In genomic region chr17:40098846-40099626, GRCh38 we compare ENCODE assay signal across 8 cellular contexts. TPM values are rescaled to one million over a fixed set of nuclear protein-coding genes. Genes with fewer than 3 reads are reported as not detected.
DNase-seq lines count a peak whose midpoint lies in the region; ATAC-seq, FAIRE-seq and TF ChIP-seq lines count a peak whose summit lies in the region.

No MANE protein-coding gene starts in this region.

- H3K9me1 ChIP-seq in endothelial cell of umbilical vein (replicated peaks; ENCODE audit: control insufficient read depth, extremely low read depth, insufficient read depth, low read length) = no peaks in the 10 kb centered on the region

- CTCF ChIA-PET in Caco-2 (lab: Charles Lee) = interaction anchor here (0.6 to 2.0 kb wide), 17 partner anchors 9 to 118 kb away, joined by 3 to 52 read pairs (median 6); partner anchors contain the start of genes MED24 and PSMD3
- CTCF ChIA-PET in OCI-LY7 (lab: Charles Lee; ENCODE audit: unreplicated experiment) = interaction anchor here (0.8 kb wide), 1 partner anchor 23 kb away, joined by 3 read pairs; no protein-coding TSS in a partner anchor
- CTCF ChIA-PET in endothelial cell of umbilical vein (lab: Charles Lee) = interaction anchor here (0.9 to 5.0 kb wide), 13 partner anchors 13 to 78 kb away, joined by 3 to 138 read pairs (median 4); partner anchors contain the start of genes MED24 and THRA

- ATAC-seq in GM21515 (IDR thresholded peaks at IDR 0.05; ENCODE audit: unreplicated experiment) = peak; percentile 47

- TF ChIP-seq CTCF in Caco-2 (IDR thresholded peaks at IDR 0.05; ENCODE audit: insufficient read depth in 1 of 2, low read depth in 1 of 2, low read length in 1 of 2, severe bottlenecking in 1 of 2, unreplicated experiment in 1 of 2) (no peak), OCI-LY7 (conservative IDR thresholded peaks at IDR 0.05; ENCODE audit: low read length) (no peak), endothelial cell of umbilical vein (IDR thresholded peaks at IDR 0.05; ENCODE audit: extremely low read depth in 1 of 2, insufficient read depth in 1 of 2, low read depth in 1 of 2, low read length in 2 of 2) (no peak)

- peak overlapping the region; percentile 98 for H3K4me2 ChIP-seq in OCI-LY7 (ENCODE audit: low read length)
- H3K4me2 ChIP-seq in endothelial cell of umbilical vein (ENCODE audit: insufficient read depth, low read length) = peak overlapping the region; percentile 68

- H3K4me3 ChIP-seq in Caco-2 (ENCODE audit: low read depth, low read length) (peak overlapping the region; percentile 59), OCI-LY7 (ENCODE audit: low read depth, low read length, poor library complexity, severe bottlenecking) (peak overlapping the region; percentile 78), endothelial cell of umbilical vein (replicated peaks in 1 of 3; ENCODE audit: insufficient read depth in 1 of 3, low read depth in 1 of 3, low read length in 3 of 3) (peak overlapping the region; percentile 26 to 60 (median 48)), mononuclear cell (ENCODE audit: low read length) (peak overlapping the region; percentile 54)

- H2AFZ ChIP-seq in OCI-LY7 (ENCODE audit: low read length) = peak overlapping the region; percentile 34; the same call in 1 of the 2 replicates
- peak overlapping the region; percentile 19 for H2AFZ ChIP-seq in endothelial cell of umbilical vein (ENCODE audit: low read depth, low read length)

- peak; percentile 88 for FAIRE-seq in endothelial cell of umbilical vein (lab: Jason Lieb, UNC)

- dilution Hi-C loops in endothelial cell of umbilical vein (cut with MboI; ENCODE audit: extremely low pct_ligation_motif_present, low sequenced_read_pairs) = no loop called here

- no TSS peak for BruUV-seq in Caco-2 (replicated peaks; lab: Mats Ljungman, UMichigan)
- no TSS peak for BruUV-seq in OCI-LY7 (replicated peaks; lab: Mats Ljungman, UMichigan)
- BruUV-seq in endothelial cell of umbilical vein (replicated peaks; lab: Mats Ljungman, UMichigan) = no TSS peak

- H3K36me3 Mint-ChIP-seq in Caco-2 (ENCODE audit: insufficient read depth, unreplicated experiment) = peaks cover 43% of the 10 kb centered on the region

- H3K9me2 ChIP-seq in OCI-LY7 (ENCODE audit: insufficient read depth, low read length) = no peaks in the 10 kb centered on the region

- no peaks in the 10 kb centered on the region for H3K27me3 Mint-ChIP-seq in Caco-2 (ENCODE audit: insufficient read depth, unreplicated experiment)

- intact Hi-C loops in Caco-2 (cut with micrococcal nuclease; ENCODE audit: unreplicated experiment) (no loop called here), OCI-LY7 (cut with micrococcal nuclease; ENCODE audit: unreplicated experiment) (no loop called here), endothelial cell of umbilical vein (cut with micrococcal nuclease) (no loop called here)

- H3K9me3 ChIP-seq in Caco-2 (no peaks in the 10 kb centered on the region), OCI-LY7 (ENCODE audit: low read length) (no peaks in the 10 kb centered on the region), endothelial cell of umbilical vein (replicated peaks; ENCODE audit: control insufficient read depth, insufficient read depth, low read length) (no peaks in the 10 kb centered on the region), mononuclear cell (ENCODE audit: low read depth, low read length) (no peaks in the 10 kb centered on the region)

- H3K27ac Mint-ChIP-seq in Caco-2 (ENCODE audit: unreplicated experiment) = peak overlapping the region; percentile 92

- H3K36me3 ChIP-seq in Caco-2 (ENCODE audit: control insufficient read depth, insufficient read depth, low read length) = no peaks in the 10 kb centered on the region
- H3K36me3 ChIP-seq in OCI-LY7 (ENCODE audit: insufficient read depth, low read length) = peaks cover 34% of the 10 kb centered on the region
- peaks cover 0 to 18% of the 10 kb centered on the region in 2 experiments for H3K36me3 ChIP-seq in endothelial cell of umbilical vein (ENCODE audit: control insufficient read depth in 2 of 2, extremely low read depth in 1 of 2, insufficient read depth in 2 of 2, low read length in 2 of 2)

- H3K27ac ChIP-seq in OCI-LY7 (ENCODE audit: low read depth, low read length, poor library complexity, severe bottlenecking) = peak overlapping the region; percentile 75
- peak overlapping the region; percentile 77 for H3K27ac ChIP-seq in endothelial cell of umbilical vein (ENCODE audit: insufficient read depth, low read depth, low read length)

- DNase-seq in Caco-2 (peak; percentile 100), HuH-7.5 (ENCODE audit: low spot score) (peak; percentile 83), OCI-LY7 (ENCODE audit: low spot score) (peak; percentile 96), activated T-cell treated with anti-CD3 and anti-CD28 coated beads for 24 hours (ENCODE audit: low read depth) (peak; percentile 99), endothelial cell of umbilical vein (ENCODE audit: low read depth, low spot score) (peak; percentile 97)
- DNase-seq in stimulated activated CD8-positive, alpha-beta memory T cell treated with anti-CD3 and anti-CD28 coated beads, Interleukin-2, amount 100 ng/mL, for 1 hour (ENCODE audit: low read depth in 2 of 2) = peak; percentile 96 to 98

- peaks cover 26% of the 10 kb centered on the region for H3K4me1 Mint-ChIP-seq in Caco-2 (ENCODE audit: low read depth, unreplicated experiment)

- H3K4me1 ChIP-seq in Caco-2 (peaks cover 37% of the 10 kb centered on the region), OCI-LY7 (ENCODE audit: insufficient read depth, low read length, poor library complexity, severe bottlenecking) (peaks cover 52% of the 10 kb centered on the region), endothelial cell of umbilical vein (ENCODE audit: control insufficient read depth, extremely low read depth, insufficient read depth, low read length) (peaks cover 39% of the 10 kb centered on the region), mononuclear cell (ENCODE audit: insufficient read depth, low read length) (peaks cover 86% of the 10 kb centered on the region)

- peak overlapping the region; percentile 94 for H3K4me3 Mint-ChIP-seq in Caco-2 (ENCODE audit: unreplicated experiment)

- H3K9ac ChIP-seq in endothelial cell of umbilical vein (replicated peaks; ENCODE audit: extremely low read depth, insufficient read depth, low read length) = peak overlapping the region; percentile 75

- TF ChIP-seq POLR2A in endothelial cell of umbilical vein (IDR thresholded peaks at IDR 0.05; ENCODE audit: low read depth, low read length) = peak; percentile 53

- H4K20me1 ChIP-seq in OCI-LY7 (ENCODE audit: insufficient read depth, low read length) (no peaks in the 10 kb centered on the region), endothelial cell of umbilical vein (replicated peaks; ENCODE audit: control insufficient read depth, extremely low read depth, insufficient read depth, low read length) (no peaks in the 10 kb centered on the region)

- H3K9me3 Mint-ChIP-seq in Caco-2 (ENCODE audit: unreplicated experiment) = no peaks in the 10 kb centered on the region

- POLR2A ChIA-PET in Caco-2 (lab: Charles Lee) = interaction anchor here (0.5 to 6.3 kb wide), 8 partner anchors 14 to 120 kb away, joined by 3 to 166 read pairs (median 4); partner anchors contain the start of genes MED24, PSMD3 and WIPF2
- POLR2A ChIA-PET in OCI-LY7 (lab: Charles Lee) = interaction anchor here (0.6 to 4.8 kb wide), 3 partner anchors 14 to 92 kb away, joined by 4 to 52 read pairs (median 5); no protein-coding TSS in a partner anchor
- POLR2A ChIA-PET in endothelial cell of umbilical vein (lab: Charles Lee) = interaction anchor here (0.8 to 3.7 kb wide), 5 partner anchors 13 to 93 kb away, joined by 3 to 56 read pairs (median 4); partner anchors contain the start of gene CASC3

- H3K27me3 ChIP-seq in Caco-2 (replicated peaks; ENCODE audit: control insufficient read depth, insufficient read depth, low read length) (no peaks in the 10 kb centered on the region), endothelial cell of umbilical vein (ENCODE audit: control insufficient read depth in 2 of 2, insufficient read depth in 2 of 2, low read length in 2 of 2) (no peaks in the 10 kb centered on the region), mononuclear cell (ENCODE audit: insufficient read depth, low read length) (no peaks in the 10 kb centered on the region)

- H3K79me2 ChIP-seq in OCI-LY7 (ENCODE audit: insufficient read depth, low read depth, low read length) (peaks cover 16% of the 10 kb centered on the region; the same call in 1 of the 2 replicates), endothelial cell of umbilical vein (ENCODE audit: control insufficient read depth, insufficient read depth, low read length) (no peaks in the 10 kb centered on the region)

RNA-seq across cellular contexts. Expression of gene NR1D1, which starts 1.4 kb away (rescaled TPM):
- total RNA-seq in Caco-2 (2022) (8.9 and 11.3 TPM in 2 replicates), OCI-LY7 (2022) (7.0 and 8.7 TPM in 2 replicates), endothelial cell of umbilical vein (5.2 and 6.1 TPM in 2 replicates), mononuclear cell (9.9 TPM)
- 1.7 and 2.3 TPM in 2 replicates for total RNA-seq in OCI-LY7 (2014; rRNA removed; shearing (Covaris generic))
- polyA plus RNA-seq in endothelial cell of umbilical vein = 2.3 and 2.5 TPM in 2 replicates
- 2.5 and 3.0 TPM in 2 replicates for polyA plus RNA-seq in endothelial cell of umbilical vein (2011; cell fraction: cytosol; rRNA removed)
- polyA plus RNA-seq in endothelial cell of umbilical vein (2011; cell fraction: nucleus; rRNA removed) = 7.6 and 11.8 TPM in 2 replicates
- 5.3 and 8.8 TPM in 2 replicates for polyA plus RNA-seq in endothelial cell of umbilical vein (2012)
- polyA minus RNA-seq in endothelial cell of umbilical vein = 2.2 and 3.5 TPM in 2 replicates
- polyA minus RNA-seq in endothelial cell of umbilical vein (2011; cell fraction: cytosol; rRNA and poly(A)+ RNA removed) = 3.9 TPM
- 6.3 and 11.7 TPM in 2 replicates for polyA minus RNA-seq in endothelial cell of umbilical vein (2011; cell fraction: nucleus; rRNA and poly(A)+ RNA removed)

RNA-seq across cellular contexts. Expression of gene MSL1, which starts 22.7 kb away (rescaled TPM):
- total RNA-seq in Caco-2 (2022) = 82.6 and 86.9 TPM in 2 replicates
- total RNA-seq in OCI-LY7 (2014; rRNA removed; shearing (Covaris generic)) = 67.2 and 95.4 TPM in 2 replicates
- total RNA-seq in OCI-LY7 (2022) = 96.0 and 97.2 TPM in 2 replicates
- 90.8 and 95.0 TPM in 2 replicates for total RNA-seq in endothelial cell of umbilical vein
- polyA plus RNA-seq in endothelial cell of umbilical vein = 27.7 and 30.9 TPM in 2 replicates
- polyA plus RNA-seq in endothelial cell of umbilical vein (2011; cell fraction: cytosol; rRNA removed) = 44.4 and 44.8 TPM in 2 replicates
- 136 and 195 TPM in 2 replicates for polyA plus RNA-seq in endothelial cell of umbilical vein (2011; cell fraction: nucleus; rRNA removed)
- polyA plus RNA-seq in endothelial cell of umbilical vein (2012) = 67.5 and 74.7 TPM in 2 replicates
- 36.7 and 37.8 TPM in 2 replicates for polyA minus RNA-seq in endothelial cell of umbilical vein
- polyA minus RNA-seq in endothelial cell of umbilical vein (2011; cell fraction: cytosol; rRNA and poly(A)+ RNA removed) = 29.3 TPM
- polyA minus RNA-seq in endothelial cell of umbilical vein (2011; cell fraction: nucleus; rRNA and poly(A)+ RNA removed) = 39.9 and 47.9 TPM in 2 replicates
- total RNA-seq in mononuclear cell = 81.1 TPM

RNA-seq across cellular contexts. Expression of gene THRA, which starts 36.3 kb away (rescaled TPM):
- total RNA-seq in Caco-2 (2022) = 27.3 and 29.3 TPM in 2 replicates
- 5.4 and 9.3 TPM in 2 replicates for total RNA-seq in OCI-LY7 (2014; rRNA removed; shearing (Covaris generic))
- total RNA-seq in OCI-LY7 (2022) = 3.9 and 5.1 TPM in 2 replicates
- 24.9 and 29.6 TPM in 2 replicates for total RNA-seq in endothelial cell of umbilical vein
- 17.4 and 18.8 TPM in 2 replicates for polyA plus RNA-seq in endothelial cell of umbilical vein
- polyA plus RNA-seq in endothelial cell of umbilical vein (2011; cell fraction: cytosol; rRNA removed) = 17.9 and 18.5 TPM in 2 replicates
- polyA plus RNA-seq in endothelial cell of umbilical vein (2011; cell fraction: nucleus; rRNA removed) = 14.3 and 20.5 TPM in 2 replicates
- 22.3 and 27.8 TPM in 2 replicates for polyA plus RNA-seq in endothelial cell of umbilical vein (2012)
- polyA minus RNA-seq in endothelial cell of umbilical vein = 18.1 and 19.7 TPM in 2 replicates
- 7.4 TPM for polyA minus RNA-seq in endothelial cell of umbilical vein (2011; cell fraction: cytosol; rRNA and poly(A)+ RNA removed)
- 6.3 and 8.5 TPM in 2 replicates for polyA minus RNA-seq in endothelial cell of umbilical vein (2011; cell fraction: nucleus; rRNA and poly(A)+ RNA removed)
- total RNA-seq in mononuclear cell = 39.0 TPM

RNA-seq across cellular contexts. Expression of gene CASC3, which starts 41.3 kb away (rescaled TPM):
- total RNA-seq in Caco-2 (2022) = 102 and 110 TPM in 2 replicates
- 42.6 and 46.9 TPM in 2 replicates for total RNA-seq in OCI-LY7 (2014; rRNA removed; shearing (Covaris generic))
- 100 and 117 TPM in 2 replicates for total RNA-seq in OCI-LY7 (2022)
- 91.2 and 107 TPM in 2 replicates for total RNA-seq in endothelial cell of umbilical vein
- 59.9 and 64.1 TPM in 2 replicates for polyA plus RNA-seq in endothelial cell of umbilical vein
- 42.1 and 43.5 TPM in 2 replicates for polyA plus RNA-seq in endothelial cell of umbilical vein (2011; cell fraction: cytosol; rRNA removed)
- 173 and 182 TPM in 2 replicates for polyA plus RNA-seq in endothelial cell of umbilical vein (2011; cell fraction: nucleus; rRNA removed)
- 63.5 and 73.6 TPM in 2 replicates for polyA plus RNA-seq in endothelial cell of umbilical vein (2012)
- 68.1 and 70.7 TPM in 2 replicates for polyA minus RNA-seq in endothelial cell of umbilical vein
- polyA minus RNA-seq in endothelial cell of umbilical vein (2011; cell fraction: cytosol; rRNA and poly(A)+ RNA removed) = 18.6 TPM
- 51.7 and 69.2 TPM in 2 replicates for polyA minus RNA-seq in endothelial cell of umbilical vein (2011; cell fraction: nucleus; rRNA and poly(A)+ RNA removed)
- total RNA-seq in mononuclear cell = 49.6 TPM

RNA-seq across cellular contexts. Expression of gene MED24, which starts 44.8 kb away (rescaled TPM):
- total RNA-seq in Caco-2 (2022) = 119 and 122 TPM in 2 replicates
- 36.3 and 65.9 TPM in 2 replicates for total RNA-seq in OCI-LY7 (2014; rRNA removed; shearing (Covaris generic))
- 103 and 112 TPM in 2 replicates for total RNA-seq in OCI-LY7 (2022)
- total RNA-seq in endothelial cell of umbilical vein = 120 and 124 TPM in 2 replicates
- polyA plus RNA-seq in endothelial cell of umbilical vein = 120 and 122 TPM in 2 replicates
- 98.6 and 101 TPM in 2 replicates for polyA plus RNA-seq in endothelial cell of umbilical vein (2011; cell fraction: cytosol; rRNA removed)
- 353 and 444 TPM in 2 replicates for polyA plus RNA-seq in endothelial cell of umbilical vein (2011; cell fraction: nucleus; rRNA removed)
- 97.1 and 98.7 TPM in 2 replicates for polyA plus RNA-seq in endothelial cell of umbilical vein (2012)
- polyA minus RNA-seq in endothelial cell of umbilical vein = 152 and 208 TPM in 2 replicates
- polyA minus RNA-seq in endothelial cell of umbilical vein (2011; cell fraction: cytosol; rRNA and poly(A)+ RNA removed) = 84.2 TPM
- 180 and 192 TPM in 2 replicates for polyA minus RNA-seq in endothelial cell of umbilical vein (2011; cell fraction: nucleus; rRNA and poly(A)+ RNA removed)
- total RNA-seq in mononuclear cell = 37.3 TPM

Comparison
In these comparisons a context has a peak if more than half of its experiments do, and no peak if none do; other contexts are left out.
1. Peak in every context shown above with its lines: DNase-seq, ATAC-seq, H3K4me3 ChIP-seq and H3K27ac ChIP-seq.